ENCODE assay signal across 9 cellular contexts in genomic region chr15:38084289-38084688, GRCh38.
DNase-seq lines count a peak whose midpoint lies in the region; ATAC-seq, FAIRE-seq and TF ChIP-seq lines count a peak whose summit lies in the region.
"Had no signal": no experiment of that assay in that cellular context is flagged by ENCODE, and none has a peak within 500 bp of the region (broad histone marks: within the 10 kb centered on the region; RNA-seq: fewer than 3 reads in every experiment).

No MANE protein-coding gene starts in this region.

- H3K4me1 Mint-ChIP-seq in activated CD8-positive, alpha-beta T cell treated with anti-CD3 and anti-CD28 coated beads for 36 hours (ENCODE audit: low read depth) = peaks cover 10% of the 10 kb centered on the region
- peaks cover 17% of the 10 kb centered on the region for H3K4me1 Mint-ChIP-seq in progenitor cell of endocrine pancreas (ENCODE audit: low read depth)

- ATAC-seq in GM19351 (IDR thresholded peaks at IDR 0.05; ENCODE audit: unreplicated experiment) = peak; percentile 68
- ATAC-seq in HG03159 (IDR thresholded peaks at IDR 0.05; ENCODE audit: unreplicated experiment) = peak; percentile 65
- ATAC-seq in activated CD8-positive, alpha-beta T cell treated with anti-CD3 and anti-CD28 coated beads for 36 hours = peak; percentile 80

- POLR2A ChIA-PET in activated CD8-positive, alpha-beta T cell treated with anti-CD3 and anti-CD28 coated beads for 36 hours (lab: Charles Lee) = interaction anchor here (1.0 kb wide), 1 partner anchor 12 kb away, joined by 3 read pairs; no protein-coding TSS in a partner anchor

- no peak for TF ChIP-seq CTCF in activated CD8-positive, alpha-beta T cell treated with anti-CD3 and anti-CD28 coated beads for 36 hours (IDR thresholded peaks at IDR 0.05)
- TF ChIP-seq CTCF in D721Med (IDR thresholded peaks at IDR 0.05; ENCODE audit: insufficient read depth, missing control alignments) (no peak), progenitor cell of endocrine pancreas (IDR thresholded peaks at IDR 0.05; ENCODE audit: unreplicated experiment) (no peak)

- no peak overlapping the region for H3K4me3 Mint-ChIP-seq in activated CD8-positive, alpha-beta T cell treated with anti-CD3 and anti-CD28 coated beads for 36 hours
- no peak overlapping the region for H3K4me3 Mint-ChIP-seq in progenitor cell of endocrine pancreas (ENCODE audit: low read depth)

- CTCF ChIA-PET in activated CD8-positive, alpha-beta T cell treated with anti-CD3 and anti-CD28 coated beads for 36 hours (lab: Charles Lee) = interaction anchor here (1.2 to 1.4 kb wide), 2 partner anchors 9 to 11 kb away, joined by 3 to 4 read pairs; no protein-coding TSS in a partner anchor

- no peak overlapping the region for H3K27ac Mint-ChIP-seq in activated CD8-positive, alpha-beta T cell treated with anti-CD3 and anti-CD28 coated beads for 36 hours
- H3K27ac Mint-ChIP-seq in progenitor cell of endocrine pancreas = no peak overlapping the region

- peaks cover 30% of the 10 kb centered on the region for H3K27me3 Mint-ChIP-seq in activated CD8-positive, alpha-beta T cell treated with anti-CD3 and anti-CD28 coated beads for 36 hours
- H3K27me3 Mint-ChIP-seq in progenitor cell of endocrine pancreas = peaks cover 4% of the 10 kb centered on the region

- peak; percentile 38 for DNase-seq in A172 (ENCODE audit: low spot score)
- DNase-seq in activated CD8-positive, alpha-beta T cell treated with anti-CD3 and anti-CD28 coated beads for 36 hours = peak; percentile 16
- DNase-seq in D721Med (ENCODE audit: insufficient read length, low spot score) = no peak
- DNase-seq in foreskin melanocyte = no peak
- DNase-seq in progenitor cell of endocrine pancreas (ENCODE audit: low spot score, unreplicated experiment) = no peak
- no peak for DNase-seq in NCI-H2196 treated with DMSO at 0.1 percent for 48 hours (lab: John Stamatoyannopoulos, UW; ENCODE audit: unreplicated experiment)

- intact Hi-C loops in activated CD8-positive, alpha-beta T cell treated with anti-CD3 and anti-CD28 coated beads for 36 hours (cut with micrococcal nuclease) = no loop called here

- no peaks in the 10 kb centered on the region for H3K36me3 Mint-ChIP-seq in activated CD8-positive, alpha-beta T cell treated with anti-CD3 and anti-CD28 coated beads for 36 hours (ENCODE audit: low read depth)
- no peaks in the 10 kb centered on the region for H3K36me3 Mint-ChIP-seq in progenitor cell of endocrine pancreas (ENCODE audit: insufficient read depth)

- FAIRE-seq in D721Med (lab: Jason Lieb, UNC) = no peak
- FAIRE-seq: islet of Langerhans had no signal

- no peaks in the 10 kb centered on the region for H3K9me3 Mint-ChIP-seq in activated CD8-positive, alpha-beta T cell treated with anti-CD3 and anti-CD28 coated beads for 36 hours
- no peaks in the 10 kb centered on the region for H3K9me3 Mint-ChIP-seq in progenitor cell of endocrine pancreas (ENCODE audit: low read depth)

Comparison
In these comparisons a context has a peak if more than half of its experiments do, and no peak if none do; other contexts are left out.
1. DNase-seq: peak in A172 (single experiment) and activated CD8-positive, alpha-beta T cell treated with anti-CD3 and anti-CD28 coated beads for 36 hours (single experiment); none in D721Med (single experiment), foreskin melanocyte (single experiment), progenitor cell of endocrine pancreas (single experiment) and NCI-H2196 treated with DMSO at 0.1 percent for 48 hours (single experiment).
2. Peak in every context shown above with its lines, with median percentiles within 50 percentile points of each other: ATAC-seq.